33 cellular contexts compared by ENCODE assay signal in the genomic region with DNA sequence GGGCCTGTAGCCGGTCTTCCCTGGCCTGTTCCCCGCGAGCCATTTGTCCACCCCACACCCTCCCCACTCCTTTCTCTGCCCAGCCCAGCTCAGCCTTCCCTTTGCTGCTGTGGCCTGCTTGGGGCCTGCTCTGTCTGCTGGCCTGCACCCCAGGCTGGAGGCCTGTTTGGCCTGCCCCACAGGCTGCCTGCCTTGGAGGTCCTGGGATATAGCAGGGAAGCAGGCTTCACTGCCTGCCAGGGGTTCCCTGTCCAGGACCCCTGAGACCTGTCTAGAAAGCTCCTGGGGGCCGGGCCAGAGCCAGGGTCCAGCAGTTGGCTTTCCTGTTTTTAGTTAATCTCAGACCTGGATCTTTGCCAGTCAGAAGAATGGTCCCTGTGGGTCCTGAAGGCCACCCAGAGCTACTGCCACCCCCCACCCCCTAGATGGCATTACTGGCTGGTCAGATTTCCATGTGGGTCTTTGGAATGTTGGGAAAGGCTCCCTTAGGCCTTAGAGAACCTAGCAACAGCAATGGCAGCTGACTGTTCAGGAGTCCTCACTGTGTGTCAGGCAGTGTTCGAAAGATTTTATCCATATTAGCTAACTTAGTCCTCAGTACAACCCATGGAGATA. TPM values are rescaled to one million over a fixed set of nuclear protein-coding genes. Genes with fewer than 3 reads are reported as not detected.
DNase-seq lines count a peak whose midpoint lies in the region; TF ChIP-seq lines count a peak whose summit lies in the region.
"Had no signal": no experiment of that assay in that cellular context is flagged by ENCODE, and none has a peak within 500 bp of the region (broad histone marks: within the 10 kb centered on the region; RNA-seq: fewer than 3 reads in every experiment).

No MANE protein-coding gene starts in this region.

- H3F3A ChIP-seq in neural progenitor cell (ENCODE audit: low read depth) = no peaks in the 10 kb centered on the region

- H3K9ac ChIP-seq in mesenchymal stem cell (ENCODE audit: low read length) = peak overlapping the region; percentile 10
- H3K9ac ChIP-seq in trophoblast cell (ENCODE audit: low read length) = no peak overlapping the region
- H3K9ac ChIP-seq in neural progenitor cell = no peak overlapping the region
- H3K9ac ChIP-seq: SK-N-SH had no signal

- no peak overlapping the region for H3K27ac ChIP-seq in HEK293 (ENCODE audit: extremely low read depth, low read depth, low read length)
- H3K27ac ChIP-seq in SJCRH30 = no peak overlapping the region
- H3K27ac ChIP-seq in mesenchymal stem cell (ENCODE audit: low read length, poor library complexity, severe bottlenecking) = no peak overlapping the region
- H3K27ac ChIP-seq in trophoblast cell (ENCODE audit: low read depth, low read length) = no peak overlapping the region
- H3K27ac ChIP-seq in neural progenitor cell = no peak overlapping the region
- H3K27ac ChIP-seq: A549, HL-60 had no signal

- no peak overlapping the region for H3K18ac ChIP-seq in mesenchymal stem cell (ENCODE audit: low read depth in 1 of 2, low read length in 2 of 2)
- peak overlapping the region; percentile 58 for H3K18ac ChIP-seq in trophoblast cell (ENCODE audit: low read length)

- no peak overlapping the region for H2BK15ac ChIP-seq in mesenchymal stem cell (ENCODE audit: low read depth, poor library complexity, severe bottlenecking)

- no peak overlapping the region for H4K91ac ChIP-seq in mesenchymal stem cell (ENCODE audit: low read length)
- no peak overlapping the region for H4K91ac ChIP-seq in trophoblast cell (ENCODE audit: low read depth, low read length)

- H3K14ac ChIP-seq in mesenchymal stem cell (ENCODE audit: low read length in 2 of 2) = no peak overlapping the region
- H3K14ac ChIP-seq in trophoblast cell (ENCODE audit: low read length) = no peak overlapping the region

- peaks cover 43% of the 10 kb centered on the region for H3K79me1 ChIP-seq in mesenchymal stem cell (replicated peaks; ENCODE audit: low read length, poor library complexity, severe bottlenecking)
- H3K79me1 ChIP-seq in trophoblast cell (ENCODE audit: low read length) = no peaks in the 10 kb centered on the region

- H2BK12ac ChIP-seq in mesenchymal stem cell (ENCODE audit: low read length in 2 of 2) (no peak overlapping the region), trophoblast cell (ENCODE audit: low read length) (no peak overlapping the region)

- H3K4me3 ChIP-seq in HEK293 (ENCODE audit: low read depth, low read length) (no peak overlapping the region), SJCRH30 (no peak overlapping the region), mesenchymal stem cell (ENCODE audit: insufficient read depth in 1 of 2, low read depth in 1 of 2, low read length in 2 of 2) (no peak overlapping the region), trophoblast cell (ENCODE audit: low read depth, low read length) (no peak overlapping the region), neural progenitor cell (no peak overlapping the region)
- H3K4me3 ChIP-seq: A549, GM12878, GM23338, HAP-1, K562 had no signal

- no peak overlapping the region for H3K4me3 Mint-ChIP-seq in neural progenitor cell
- H3K4me3 Mint-ChIP-seq: CD4-positive, alpha-beta memory T cell; GM23338 had no signal

- H2AK5ac ChIP-seq in mesenchymal stem cell (ENCODE audit: low read length, severe bottlenecking) (no peak overlapping the region), trophoblast cell (ENCODE audit: low read length) (no peak overlapping the region)

- peaks cover 40% of the 10 kb centered on the region for H3K4me1 Mint-ChIP-seq in neural progenitor cell

- no peak overlapping the region for H2AFZ ChIP-seq in mesenchymal stem cell (ENCODE audit: low read depth, low read length)
- H2AFZ ChIP-seq in trophoblast cell (ENCODE audit: insufficient read depth, low read length, poor library complexity) = no peak overlapping the region
- no peak overlapping the region for H2AFZ ChIP-seq in neural progenitor cell (replicated peaks)
- H2AFZ ChIP-seq: GM23338 had no signal

- H4K20me1 ChIP-seq in neural progenitor cell (ENCODE audit: low read depth) = peaks cover 96% of the 10 kb centered on the region

- H4K12ac ChIP-seq in trophoblast cell (ENCODE audit: low read depth, low read length) = no peak overlapping the region

- H4K8ac ChIP-seq in mesenchymal stem cell (ENCODE audit: low read length) (no peak overlapping the region), trophoblast cell (ENCODE audit: low read depth, low read length) (no peak overlapping the region)

- H3K4me2 ChIP-seq in mesenchymal stem cell (ENCODE audit: low read length, poor library complexity, severe bottlenecking) = no peak overlapping the region
- no peak overlapping the region for H3K4me2 ChIP-seq in trophoblast cell (ENCODE audit: low read length)
- H3K4me2 ChIP-seq in neural progenitor cell = no peak overlapping the region
- H3K4me2 ChIP-seq: A549, GM23338, SK-N-SH had no signal

- TF ChIP-seq CTCF in HEK293 (tag by site-specific recombination; IDR thresholded peaks at IDR 0.05) (no peak), neural progenitor cell (IDR thresholded peaks at IDR 0.05) (no peak)

- DNase-seq in SJCRH30 (peak; percentile 35 to 50), mesenchymal stem cell (no peak), trophoblast cell (no peak), retina (no peak), DMS 273 treated with DMSO at 0.1 percent for 48 hours (lab: John Stamatoyannopoulos, UW) (no peak), neural progenitor cell (ENCODE audit: low spot score) (no peak)
- DNase-seq in stimulated activated CD4-positive, alpha-beta T cell treated with anti-CD3 and anti-CD28 coated beads, Interleukin-12 subunit alpha, Interleukin-12 subunit beta, amount 100 ng/mL, for 4 hours = no peak
- DNase-seq: AML-193; C1 segment of cervical spinal cord; Caco-2; CD4-positive, alpha-beta memory T cell; DMS79; EL; GDM1; MV-4-11; NCI-H1105; NCI-H1436 treated with DMSO at 0.1 percent for 48 hours; NCI-H1930; NCI-H526 treated with DMSO at 0.1 percent for 48 hours; RPMI8226; SHP77 treated with DMSO at 0.1 percent for 48 hours; SK-N-SH; SW 1271 had no signal

- no peak overlapping the region for H3K23ac ChIP-seq in mesenchymal stem cell (ENCODE audit: low read length in 2 of 2)
- H3K23ac ChIP-seq in trophoblast cell (ENCODE audit: low read length) = no peak overlapping the region

- CTCF ChIA-PET in HEK293 (lab: Yijun Ruan, JAX) = interaction anchor here (1.1 to 1.7 kb wide), 2 partner anchors 32 to 125 kb away, joined by 3 to 7 read pairs; no protein-coding TSS in a partner anchor

- no peaks in the 10 kb centered on the region for H3K27me3 ChIP-seq in SJCRH30
- H3K27me3 ChIP-seq in mesenchymal stem cell (ENCODE audit: control insufficient read depth in 1 of 2, insufficient read depth in 1 of 2, low read length in 2 of 2) = no peaks in the 10 kb centered on the region
- no peaks in the 10 kb centered on the region for H3K27me3 ChIP-seq in trophoblast cell (ENCODE audit: insufficient read depth, low read length)
- no peaks in the 10 kb centered on the region for H3K27me3 ChIP-seq in neural progenitor cell

- 84% methylated on average over 4 of the region's 5 CpGs for WGBS in mesenchymal stem cell
- WGBS in trophoblast cell (ENCODE audit: extremely low coverage, insufficient coverage, insufficient read length) = no CpG with 5 or more reads among the region's 5 CpGs

- no peaks in the 10 kb centered on the region for H3K9me3 ChIP-seq in HEK293 (ENCODE audit: control insufficient read depth, insufficient read depth, low read depth, low read length)
- no peaks in the 10 kb centered on the region for H3K9me3 ChIP-seq in SJCRH30 (replicated peaks)
- H3K9me3 ChIP-seq in mesenchymal stem cell (ENCODE audit: control insufficient read depth, low read length) = no peaks in the 10 kb centered on the region
- peaks cover 1% of the 10 kb centered on the region for H3K9me3 ChIP-seq in trophoblast cell (ENCODE audit: insufficient read depth, low read depth, low read length)
- no peaks in the 10 kb centered on the region for H3K9me3 ChIP-seq in neural progenitor cell (ENCODE audit: low read depth)
- H3K9me3 ChIP-seq: A549, Caco-2, HAP-1, SK-N-SH had no signal

- H3K27me3 Mint-ChIP-seq in neural progenitor cell (ENCODE audit: insufficient read depth, low read depth) = peaks cover 2% of the 10 kb centered on the region
- H3K27me3 Mint-ChIP-seq: CD4-positive, alpha-beta memory T cell had no signal

- peaks cover 9% of the 10 kb centered on the region for H3K36me3 Mint-ChIP-seq in neural progenitor cell

- POLR2A ChIA-PET in HEK293 (lab: Yijun Ruan, JAX) = interaction anchor here (1.3 kb wide), 1 partner anchor 10 kb away, joined by 5 read pairs; no protein-coding TSS in a partner anchor

- H2BK120ac ChIP-seq in mesenchymal stem cell (ENCODE audit: low read depth, low read length) (no peak overlapping the region), trophoblast cell (ENCODE audit: insufficient read depth, low read length, poor library complexity) (no peak overlapping the region)

- H3K4me1 ChIP-seq in HEK293 (ENCODE audit: control insufficient read depth, insufficient read depth, low read length) (no peaks in the 10 kb centered on the region), SJCRH30 (peaks cover under 1% of the 10 kb centered on the region; the same call in 1 of the 2 replicates), mesenchymal stem cell (ENCODE audit: control insufficient read depth, insufficient read depth, low read depth, low read length) (peaks cover 31% of the 10 kb centered on the region), trophoblast cell (ENCODE audit: control insufficient read depth in 1 of 2, insufficient read depth in 2 of 2, low read length in 2 of 2) (peaks cover 1 to 9% of the 10 kb centered on the region in 2 experiments), neural progenitor cell (peaks cover 6% of the 10 kb centered on the region)

- H3K36me3 ChIP-seq in HEK293 (ENCODE audit: control insufficient read depth in 2 of 2, insufficient read depth in 1 of 2, low read length in 2 of 2) (peaks cover 0 to 5% of the 10 kb centered on the region in 2 experiments; a peak in 1 of 3 replicates), SJCRH30 (peaks cover 2% of the 10 kb centered on the region; the same call in 1 of the 2 replicates), mesenchymal stem cell (ENCODE audit: control insufficient read depth in 1 of 2, insufficient read depth in 2 of 2, low read depth in 1 of 2, low read length in 2 of 2) (peaks cover 10 to 23% of the 10 kb centered on the region in 2 experiments), trophoblast cell (ENCODE audit: control insufficient read depth in 1 of 2, insufficient read depth in 2 of 2, low read length in 2 of 2) (peaks cover 12 to 18% of the 10 kb centered on the region in 2 experiments), neural progenitor cell (no peaks in the 10 kb centered on the region)

- H3K9me3 Mint-ChIP-seq in neural progenitor cell = no peaks in the 10 kb centered on the region
- H3K9me3 Mint-ChIP-seq: CD4-positive, alpha-beta memory T cell; GM23338 had no signal

- H2BK5ac ChIP-seq in mesenchymal stem cell (ENCODE audit: low read depth, low read length, poor library complexity, severe bottlenecking) = no peak overlapping the region
- no peak overlapping the region for H2BK5ac ChIP-seq in trophoblast cell (ENCODE audit: low read depth, low read length, poor library complexity)

- H3K79me2 ChIP-seq in trophoblast cell (ENCODE audit: control insufficient read depth, insufficient read depth, low read length, poor library complexity) = peaks cover 4% of the 10 kb centered on the region
- peaks cover 82% of the 10 kb centered on the region for H3K79me2 ChIP-seq in neural progenitor cell (ENCODE audit: low read depth)

- H3K4ac ChIP-seq in mesenchymal stem cell (ENCODE audit: low read depth in 1 of 2, low read length in 2 of 2) (no peak overlapping the region), trophoblast cell (ENCODE audit: low read depth, low read length) (peak overlapping the region; percentile 13)

- no peak overlapping the region for H3K27ac Mint-ChIP-seq in neural progenitor cell
- H3K27ac Mint-ChIP-seq: GM23338 had no signal

RNA-seq across cellular contexts. Expression of a gene that starts 7.7 kb away (rescaled TPM):
- 27.3 and 29.3 TPM in 2 replicates for total RNA-seq in SJCRH30 (2014; rRNA removed; shearing (Covaris generic))
- polyA plus RNA-seq in mesenchymal stem cell (2013, experiment 1 of 2) = 28.9 TPM
- polyA plus RNA-seq in mesenchymal stem cell (2013, experiment 2 of 2) = 28.1 TPM
- polyA plus RNA-seq in trophoblast cell (2013) = 31.7 and 34.3 TPM in 2 replicates
- total RNA-seq in neural progenitor cell (ENCODE audit: low replicate concordance) = 10.9 and 27.9 TPM in 2 replicates

RNA-seq across cellular contexts. Expression of a gene that starts 56.9 kb away (rescaled TPM):
- not detected in 2 replicates for total RNA-seq in SJCRH30 (2014; rRNA removed; shearing (Covaris generic))
- polyA plus RNA-seq in mesenchymal stem cell (2013, experiment 1 of 2) = 0.04 TPM
- not detected for polyA plus RNA-seq in mesenchymal stem cell (2013, experiment 2 of 2)
- polyA plus RNA-seq in trophoblast cell (2013) = not detected in 2 replicates
- total RNA-seq in neural progenitor cell (ENCODE audit: low replicate concordance) = not detected in 2 replicates
- total RNA-seq: Caco-2; CD4-positive, alpha-beta memory T cell; GM12878; GM23338; K562; LHCN-M2; MCF 10A; NCI-H460 had no signal
- polyA plus RNA-seq: A549; CD4-positive, alpha-beta memory T cell; GM12878; GM23338; K562 had no signal

Comparison
In these comparisons a context has a peak if more than half of its experiments do, and no peak if none do; other contexts are left out.
1. DNase-seq: peak in SJCRH30 (2 of 2); none in mesenchymal stem cell (single experiment), trophoblast cell (0 of 2), stimulated activated CD4-positive, alpha-beta T cell treated with anti-CD3 and anti-CD28 coated beads, Interleukin-12 subunit alpha, Interleukin-12 subunit beta, amount 100 ng/mL, for 4 hours (single experiment), retina (single experiment), DMS 273 treated with DMSO at 0.1 percent for 48 hours (single experiment) and neural progenitor cell (single experiment).